Comparison of ENCODE assay signal across 9 cellular contexts in the genomic region with DNA sequence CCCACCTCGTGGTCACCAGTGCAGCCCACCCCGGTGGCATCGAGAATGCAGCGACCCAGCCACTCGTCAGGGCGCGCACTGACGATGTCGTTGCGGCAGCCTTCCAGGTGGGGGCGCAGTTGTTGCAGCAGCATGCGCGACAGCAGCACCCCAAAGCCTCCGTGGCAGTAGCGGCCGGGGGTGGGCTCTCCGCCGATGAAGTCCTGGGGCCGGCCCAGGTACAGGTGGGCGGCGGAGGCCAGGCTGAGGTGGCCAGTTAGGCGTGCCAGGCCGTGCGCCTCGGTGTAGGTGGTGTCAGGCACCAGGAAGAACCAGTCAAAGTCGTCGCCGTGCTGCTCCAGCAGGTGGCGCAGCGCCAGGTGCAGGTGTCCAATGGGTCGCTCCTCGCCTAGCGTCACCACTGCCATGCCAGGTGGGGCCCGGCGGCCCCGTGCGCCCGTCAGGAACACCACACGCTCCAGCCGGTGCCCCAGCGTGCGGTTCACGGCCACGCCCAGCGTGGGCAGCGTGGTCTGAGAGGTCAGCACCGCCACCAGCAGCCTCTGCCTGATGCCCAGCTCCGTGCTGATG. TPM values are rescaled to one million over a fixed set of nuclear protein-coding genes. Genes with fewer than 3 reads are reported as not detected.
A peak's percentile ranks its signal among the peaks of the same experiment; 100 is the strongest.
DNase-seq lines count a peak whose midpoint lies in the region; ATAC-seq, FAIRE-seq and TF ChIP-seq lines count a peak whose summit lies in the region.
"Had no signal": no experiment of that assay in that cellular context is flagged by ENCODE, and none has a peak within 500 bp of the region (broad histone marks: within the 10 kb centered on the region; RNA-seq: fewer than 3 reads in every experiment).

No MANE protein-coding gene starts in this region.

- H3K23ac ChIP-seq in neuronal stem cell (ENCODE audit: low read depth, low read length, poor library complexity): no peak overlapping the region

- H3K4me3 ChIP-seq in HUES6 (ENCODE audit: low read depth, low read length) (peak overlapping the region; percentile 91), OCI-LY7 (ENCODE audit: low read depth, low read length, poor library complexity, severe bottlenecking) (peak overlapping the region; percentile 80), fibroblast of lung (replicated peaks in 1 of 4; ENCODE audit: control extremely low read depth in 1 of 4, insufficient read depth in 1 of 4, low read depth in 3 of 4, low read length in 4 of 4) (peak overlapping the region in 1 of 4 experiments; percentile 87), neuronal stem cell (ENCODE audit: low read length in 2 of 2) (peak overlapping the region in 1 of 2 donors; percentile 65)

- no peak overlapping the region for H2BK12ac ChIP-seq in neuronal stem cell (ENCODE audit: low read length)

- no peak overlapping the region for H3K14ac ChIP-seq in neuronal stem cell (ENCODE audit: low read length)

- peak; percentile 67 for TF ChIP-seq CTCF in D721Med (IDR thresholded peaks at IDR 0.05; ENCODE audit: insufficient read depth, missing control alignments)
- TF ChIP-seq CTCF in OCI-LY7 (conservative IDR thresholded peaks at IDR 0.05; ENCODE audit: low read length): peak; percentile 100
- TF ChIP-seq CTCF in fibroblast of lung (conservative IDR thresholded peaks at IDR 0.05 in 1 of 2, IDR thresholded peaks at IDR 0.05 in 1 of 2; ENCODE audit: low read depth in 1 of 2, low read length in 2 of 2): peak; percentile 63 to 81

- H3K9me3 ChIP-seq in HUES6 (ENCODE audit: control insufficient read depth, insufficient read depth, low read depth, low read length) (no peaks in the 10 kb centered on the region), OCI-LY7 (ENCODE audit: low read length) (no peaks in the 10 kb centered on the region), fibroblast of lung (ENCODE audit: control insufficient read depth, insufficient read depth, low read depth, low read length) (no peaks in the 10 kb centered on the region), neuronal stem cell (replicated peaks in 1 of 2; ENCODE audit: control insufficient read depth in 2 of 2, insufficient read depth in 1 of 2, low read depth in 1 of 2, low read length in 2 of 2) (no peaks in the 10 kb centered on the region)

- DNase-seq in D721Med (ENCODE audit: insufficient read length, low spot score) (peak; percentile 83), OCI-LY7 (ENCODE audit: low spot score) (peak; percentile 92), fibroblast of lung (ENCODE audit: low read depth in 2 of 2) (peak; percentile 58 to 60), neuronal stem cell (ENCODE audit: low spot score) (peak; percentile 78), substantia nigra (lab: John Stamatoyannopoulos, UW) (peak in 45 of 49 donors; percentile 11 to 92 (median 67))
- peak; percentile 95 to 96 for DNase-seq in activated T-cell treated with anti-CD3 and anti-CD28 coated beads, Interleukin-2, amount 50 U/mL, for 48 hours

- no peak overlapping the region for H2BK5ac ChIP-seq in neuronal stem cell (ENCODE audit: low read length)

- H4K91ac ChIP-seq in neuronal stem cell (ENCODE audit: low read depth, low read length, poor library complexity): no peak overlapping the region

- peak overlapping the region; percentile 96 for H3K18ac ChIP-seq in neuronal stem cell (ENCODE audit: low read length)

- no peak overlapping the region for H3K4ac ChIP-seq in neuronal stem cell (ENCODE audit: low read length)

- intact Hi-C loops in OCI-LY7 (cut with micrococcal nuclease; ENCODE audit: unreplicated experiment): loop anchor here (1.0 to 5.0 kb wide), 4 partner anchors 101 to 364 kb away; a partner anchor contains a TSS

- H2BK120ac ChIP-seq in neuronal stem cell (ENCODE audit: low read depth, low read length): no peak overlapping the region

- 0 out of 2 replicates have a peak, but pooled peaks cover 5% of the 10 kb centered on the region for H4K20me1 ChIP-seq in OCI-LY7 (ENCODE audit: insufficient read depth, low read length)
- no peaks in the 10 kb centered on the region for H4K20me1 ChIP-seq in fibroblast of lung (ENCODE audit: control insufficient read depth, extremely low read depth, insufficient read depth, low read length)

- BruUV-seq in OCI-LY7 (replicated peaks; lab: Mats Ljungman, UMichigan): no TSS peak

- H2AFZ ChIP-seq in OCI-LY7 (ENCODE audit: low read length): peak overlapping the region; percentile 27; the same call in 1 of the 2 replicates
- no peak overlapping the region for H2AFZ ChIP-seq in fibroblast of lung (ENCODE audit: low read length)
- H2AFZ ChIP-seq in neuronal stem cell (ENCODE audit: low read length): peak overlapping the region; percentile 75

- H3K79me2 ChIP-seq in OCI-LY7 (ENCODE audit: insufficient read depth, low read depth, low read length) (peaks cover 9% of the 10 kb centered on the region; the same call in 1 of the 2 replicates), fibroblast of lung (ENCODE audit: control insufficient read depth, insufficient read depth, low read length) (peaks cover 4% of the 10 kb centered on the region)

- H4K8ac ChIP-seq in neuronal stem cell (ENCODE audit: low read depth, low read length): no peak overlapping the region

- POLR2A ChIA-PET in OCI-LY7 (lab: Charles Lee): interaction anchor here (0.9 to 1.1 kb wide), 2 partner anchors 43 to 55 kb away, joined by 3 to 4 read pairs; a partner anchor contains a TSS

- peak; percentile 48 for ATAC-seq in GM21447 (IDR thresholded peaks at IDR 0.05; ENCODE audit: unreplicated experiment)

- FAIRE-seq in D721Med (lab: Jason Lieb, UNC): no peak

- peaks cover 4% of the 10 kb centered on the region for H3K79me1 ChIP-seq in neuronal stem cell (ENCODE audit: low read depth, low read length)

- peaks cover 34% of the 10 kb centered on the region for H3K4me1 ChIP-seq in HUES6 (ENCODE audit: control insufficient read depth, insufficient read depth, low read length)
- H3K4me1 ChIP-seq in OCI-LY7 (ENCODE audit: insufficient read depth, low read length, poor library complexity, severe bottlenecking): no peaks in the 10 kb centered on the region
- peaks cover 5% of the 10 kb centered on the region for H3K4me1 ChIP-seq in fibroblast of lung (ENCODE audit: control insufficient read depth, extremely low read depth, insufficient read depth, low read length)
- H3K4me1 ChIP-seq in neuronal stem cell (ENCODE audit: control insufficient read depth in 2 of 2, insufficient read depth in 1 of 2, low read depth in 1 of 2, low read length in 2 of 2): peaks cover 23 to 28% of the 10 kb centered on the region in 2 donors

- H3K4me2 ChIP-seq in OCI-LY7 (ENCODE audit: low read length) (peak overlapping the region; percentile 81), fibroblast of lung (ENCODE audit: extremely low read depth, insufficient read depth, low read length) (peak overlapping the region; percentile 13), neuronal stem cell (ENCODE audit: insufficient read depth, low read length, poor library complexity, severe bottlenecking) (peak overlapping the region; percentile 86)

- H3K27me3 ChIP-seq in HUES6 (ENCODE audit: control insufficient read depth, insufficient read depth, low read length): peaks cover 26% of the 10 kb centered on the region
- no peaks in the 10 kb centered on the region for H3K27me3 ChIP-seq in fibroblast of lung (ENCODE audit: control insufficient read depth, insufficient read depth, low read length)
- H3K27me3 ChIP-seq in neuronal stem cell (ENCODE audit: control insufficient read depth in 3 of 3, insufficient read depth in 3 of 3, low read depth in 1 of 3, low read length in 3 of 3): peaks cover 0 to 16% (median 0%) of the 10 kb centered on the region in 3 experiments

- no CpG with 5 or more reads among the region's 48 CpGs for WGBS in neuronal stem cell (ENCODE audit: extremely low coverage in 2 of 2, insufficient read length in 2 of 2, insufficient replicate concordance in 1 of 2), 2 donors

- H3K36me3 ChIP-seq in HUES6 (ENCODE audit: control insufficient read depth, insufficient read depth, low read length) (peaks cover 27% of the 10 kb centered on the region), OCI-LY7 (ENCODE audit: insufficient read depth, low read length) (peaks cover 24% of the 10 kb centered on the region), fibroblast of lung (ENCODE audit: control insufficient read depth, insufficient read depth, low read length) (peaks cover 17% of the 10 kb centered on the region), neuronal stem cell (replicated peaks in 1 of 2; ENCODE audit: control insufficient read depth in 2 of 2, insufficient read depth in 2 of 2, low read length in 2 of 2) (peaks cover 13 to 32% of the 10 kb centered on the region in 2 donors)

- H2BK15ac ChIP-seq in neuronal stem cell (ENCODE audit: low read length): peak overlapping the region; percentile 84

- H2AK5ac ChIP-seq in neuronal stem cell (ENCODE audit: low read depth, low read length): peak overlapping the region; percentile 47

- no peak overlapping the region for H3K27ac ChIP-seq in HUES6 (ENCODE audit: low read depth, low read length)
- no peak overlapping the region for H3K27ac ChIP-seq in OCI-LY7 (ENCODE audit: low read depth, low read length, poor library complexity, severe bottlenecking)
- H3K27ac ChIP-seq in fibroblast of lung (ENCODE audit: insufficient read depth, low read length): no peak overlapping the region
- no peak overlapping the region for H3K27ac ChIP-seq in neuronal stem cell (replicated peaks; ENCODE audit: low read length)
- H3K27ac ChIP-seq in substantia nigra (ENCODE audit: low read depth, low read length, poor library complexity, severe bottlenecking): peak overlapping the region; percentile 38

- H3K9ac ChIP-seq in HUES6 (ENCODE audit: low read length): no peak overlapping the region
- H3K9ac ChIP-seq in fibroblast of lung (ENCODE audit: insufficient read depth, low read length): no peak overlapping the region
- peak overlapping the region; percentile 82 for H3K9ac ChIP-seq in neuronal stem cell (ENCODE audit: low read depth, low read length, poor library complexity)

- no peaks in the 10 kb centered on the region for H3K9me2 ChIP-seq in OCI-LY7 (ENCODE audit: insufficient read depth, low read length)

- CTCF ChIA-PET in OCI-LY7 (lab: Charles Lee; ENCODE audit: unreplicated experiment): interaction anchor here (0.5 to 2.0 kb wide), 7 partner anchors 11 to 1690 kb away, joined by 3 to 6 read pairs (median 4); a partner anchor contains a TSS

RNA-seq across cellular contexts. Expression of a gene that starts 1.9 kb away (rescaled TPM):
- total RNA-seq in OCI-LY7 (2014; rRNA removed; shearing (Covaris generic)): 14.5 and 24.1 TPM in 2 replicates
- total RNA-seq in OCI-LY7 (2022): 30.5 and 33.0 TPM in 2 replicates
- 46.0 and 58.8 TPM in 2 replicates for total RNA-seq in fibroblast of lung
- 23.9 and 35.8 TPM in 2 replicates for polyA plus RNA-seq in fibroblast of lung
- 54.1 and 68.7 TPM in 2 replicates for polyA plus RNA-seq in fibroblast of lung (2012)
- 20.2 and 29.3 TPM in 2 replicates for polyA minus RNA-seq in fibroblast of lung (ENCODE audit: low replicate concordance)
- polyA plus RNA-seq in neuronal stem cell (2013, experiment 1 of 2): 12.6 TPM
- 12.8 TPM for polyA plus RNA-seq in neuronal stem cell (2013, experiment 2 of 2)

RNA-seq across cellular contexts. Expression of a gene that starts 2.1 kb away (rescaled TPM):
- total RNA-seq in OCI-LY7 (2014; rRNA removed; shearing (Covaris generic)): 1.4 and 2.5 TPM in 2 replicates
- total RNA-seq in OCI-LY7 (2022) (6.1 and 6.6 TPM in 2 replicates), fibroblast of lung (0.77 and 0.99 TPM in 2 replicates)
- 0.49 and 0.70 TPM in 2 replicates for polyA plus RNA-seq in fibroblast of lung
- polyA plus RNA-seq in fibroblast of lung (2012): 0.80 and 1.1 TPM in 2 replicates
- polyA minus RNA-seq in fibroblast of lung (ENCODE audit: low replicate concordance): 0.63 and 0.85 TPM in 2 replicates
- 2.7 TPM for polyA plus RNA-seq in neuronal stem cell (2013, experiment 1 of 2)
- polyA plus RNA-seq in neuronal stem cell (2013, experiment 2 of 2): 1.8 TPM

RNA-seq across cellular contexts. Expression of a gene that starts 27.4 kb away (rescaled TPM):
- total RNA-seq in OCI-LY7 (2014; rRNA removed; shearing (Covaris generic)): 0.39 and 0.73 TPM in 2 replicates
- 0.74 and 0.96 TPM in 2 replicates for total RNA-seq in OCI-LY7 (2022)
- total RNA-seq in fibroblast of lung: under 0.01 and 0.33 TPM in 2 replicates
- polyA plus RNA-seq in fibroblast of lung: not detected in 2 replicates
- polyA plus RNA-seq in fibroblast of lung (2012): not detected in 2 replicates
- not detected in 2 replicates for polyA minus RNA-seq in fibroblast of lung (ENCODE audit: low replicate concordance)
- 0.14 TPM for polyA plus RNA-seq in neuronal stem cell (2013, experiment 1 of 2)
- 0.15 TPM for polyA plus RNA-seq in neuronal stem cell (2013, experiment 2 of 2)
- total RNA-seq: glomerular endothelial cell had no signal

RNA-seq across cellular contexts. Expression of a gene that starts 29.6 kb away (rescaled TPM):
- 0.25 TPM in 1 of 2 replicates, not detected in the other for total RNA-seq in OCI-LY7 (2014; rRNA removed; shearing (Covaris generic))
- total RNA-seq in OCI-LY7 (2022): 0.18 TPM in 1 of 2 replicates, not detected in the other
- total RNA-seq in fibroblast of lung: 28.7 and 34.4 TPM in 2 replicates
- 15.2 and 24.7 TPM in 2 replicates for polyA plus RNA-seq in fibroblast of lung
- 22.6 and 32.7 TPM in 2 replicates for polyA plus RNA-seq in fibroblast of lung (2012)
- polyA minus RNA-seq in fibroblast of lung (ENCODE audit: low replicate concordance): 41.1 and 60.3 TPM in 2 replicates
- 40.6 TPM for polyA plus RNA-seq in neuronal stem cell (2013, experiment 1 of 2)
- 41.4 TPM for polyA plus RNA-seq in neuronal stem cell (2013, experiment 2 of 2)

RNA-seq across cellular contexts. Expression of a gene that starts 30.4 kb away (rescaled TPM):
- not detected in 2 replicates for total RNA-seq in OCI-LY7 (2014; rRNA removed; shearing (Covaris generic))
- total RNA-seq in OCI-LY7 (2022): not detected in 2 replicates
- total RNA-seq in fibroblast of lung: 0.26 and 0.50 TPM in 2 replicates
- polyA plus RNA-seq in fibroblast of lung: 0.07 and 0.15 TPM in 2 replicates
- polyA plus RNA-seq in fibroblast of lung (2012): 0.09 TPM in 1 of 2 replicates, not detected in the other
- not detected in 2 replicates for polyA minus RNA-seq in fibroblast of lung (ENCODE audit: low replicate concordance)
- polyA plus RNA-seq in neuronal stem cell (2013, experiment 1 of 2): 0.50 TPM
- 0.35 TPM for polyA plus RNA-seq in neuronal stem cell (2013, experiment 2 of 2)
- total RNA-seq: glomerular endothelial cell had no signal

Comparison
In these comparisons a context has a peak if more than half of its experiments do, and no peak if none do; other contexts are left out.
1. H3K4me2 ChIP-seq: peak in every context shown above with its lines; median percentile 86 in neuronal stem cell; 81 in OCI-LY7; 13 in fibroblast of lung.